Comparison of ENCODE assay signal across 16 cellular contexts in the genomic region with DNA sequence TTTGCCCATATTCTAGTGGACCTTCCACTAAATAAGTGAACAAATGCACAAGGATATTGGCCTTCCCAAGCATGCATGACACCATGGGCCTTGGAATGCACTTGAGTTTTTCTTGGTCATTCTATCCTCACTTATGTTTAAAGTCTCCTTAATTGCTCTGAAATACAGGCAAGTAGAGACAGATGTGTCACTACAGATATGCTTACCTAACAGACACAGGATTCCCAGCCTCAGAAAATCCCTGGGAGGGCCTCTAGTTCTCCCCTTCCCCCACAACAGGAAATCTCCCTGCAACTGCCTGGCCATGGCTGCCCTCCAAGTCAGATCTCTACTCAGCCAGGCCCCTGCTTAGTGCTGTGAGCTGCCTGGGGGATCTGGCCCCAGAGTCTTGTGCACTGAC.
DNase-seq lines count a peak whose midpoint lies in the region; ATAC-seq and TF ChIP-seq lines count a peak whose summit lies in the region.
"Had no signal": no experiment of that assay in that cellular context is flagged by ENCODE, and none has a peak within 500 bp of the region (broad histone marks: within the 10 kb centered on the region; RNA-seq: fewer than 3 reads in every experiment).

No MANE protein-coding gene starts in this region.

- H3K27me3 ChIP-seq in MG63, result no peaks in the 10 kb centered on the region
- H3K27me3 ChIP-seq: BE2C had no signal

- in situ Hi-C loops in astrocyte of the spinal cord (cut with HindIII; ENCODE audit: low sequenced_read_pairs), result no loop called here

- TF ChIP-seq CTCF in astrocyte of the spinal cord (IDR thresholded peaks at IDR 0.05; ENCODE audit: low read depth, low read length) (no peak), CD14-positive monocyte (IDR thresholded peaks at IDR 0.05) (no peak)

- peaks cover 0 to 9% (median 2%) of the 10 kb centered on the region in 7 donors for H3K9me3 Mint-ChIP-seq in CD14-positive monocyte
- H3K9me3 Mint-ChIP-seq in T-cell, result no peaks in the 10 kb centered on the region
- H3K9me3 Mint-ChIP-seq in activated T-helper 1 cell treated with anti-CD3 and anti-CD28 coated beads, Interleukin-12 subunit alpha, Interleukin-12 subunit beta, Interleukin-2, Interleukin-4 antibody, amounts not matched to agents 30 ng/mL and 10 ng/mL and 1 ng/mL, durations not matched to agents 14 hours and 24 hours and 36 hours, result no peaks in the 10 kb centered on the region
- H3K9me3 Mint-ChIP-seq: activated CD4-positive, alpha-beta T cell treated with anti-CD3 and anti-CD28 coated beads, Interleukin-2, amount 10 ng/mL, durations not matched to agents 7 days and 5 days; activated naive CD8-positive, alpha-beta T cell treated with anti-CD3 and anti-CD28 coated beads, Interleukin-2, amount 50 U/mL, for 24 hours; activated T-cell treated with anti-CD3 and anti-CD28 coated beads, Interleukin-2, amount 50 U/mL, for 24 hours had no signal

- H3K36me3 Mint-ChIP-seq in CD14-positive monocyte (no peaks in the 10 kb centered on the region), T-cell (no peaks in the 10 kb centered on the region)
- H3K36me3 Mint-ChIP-seq in activated T-helper 1 cell treated with anti-CD3 and anti-CD28 coated beads, Interleukin-12 subunit alpha, Interleukin-12 subunit beta, Interleukin-2, Interleukin-4 antibody, amounts not matched to agents 30 ng/mL and 10 ng/mL and 1 ng/mL, durations not matched to agents 14 hours and 24 hours and 36 hours (ENCODE audit: low read depth), result no peaks in the 10 kb centered on the region

- DNase-seq in AG20443 (ENCODE audit: low spot score) (peak; percentile 12), MG63 (peak; percentile 21), astrocyte of the spinal cord (ENCODE audit: low read depth, low spot score) (peak; percentile 57), left kidney (ENCODE audit: low read depth, low spot score) (peak; percentile 12), CD14-positive monocyte (ENCODE audit: low spot score) (no peak), NCI-H526 (lab: John Stamatoyannopoulos, UW) (no peak), T-cell (no peak)
- DNase-seq in activated T-helper 1 cell treated with anti-CD3 and anti-CD28 coated beads, Interleukin-12 subunit alpha, Interleukin-12 subunit beta, Interleukin-2, Interleukin-4 antibody, amounts not matched to agents 30 ng/mL and 10 ng/mL and 1 ng/mL, durations not matched to agents 14 hours and 24 hours and 36 hours (ENCODE audit: low spot score), result no peak
- DNase-seq: activated CD4-positive, alpha-beta T cell treated with anti-CD3 and anti-CD28 coated beads, Interleukin-2, amount 10 ng/mL, durations not matched to agents 7 days and 5 days; activated naive CD8-positive, alpha-beta T cell treated with anti-CD3 and anti-CD28 coated beads, Interleukin-2, amount 50 U/mL, for 24 hours; activated T-cell treated with anti-CD3 and anti-CD28 coated beads, Interleukin-2, amount 50 U/mL, for 24 hours; BE2C; cortex of kidney; NCI-H510A treated with DMSO at 0.1 percent for 48 hours had no signal

- H3K9me3 ChIP-seq in MG63, result no peaks in the 10 kb centered on the region
- H3K9me3 ChIP-seq: BE2C, thoracic aorta had no signal

- CTCF ChIA-PET in T-cell (lab: Charles Lee), result no interaction called here

- H3K4me3 Mint-ChIP-seq in CD14-positive monocyte (no peak overlapping the region), T-cell (no peak overlapping the region)
- no peak overlapping the region for H3K4me3 Mint-ChIP-seq in activated T-helper 1 cell treated with anti-CD3 and anti-CD28 coated beads, Interleukin-12 subunit alpha, Interleukin-12 subunit beta, Interleukin-2, Interleukin-4 antibody, amounts not matched to agents 30 ng/mL and 10 ng/mL and 1 ng/mL, durations not matched to agents 14 hours and 24 hours and 36 hours
- H3K4me3 Mint-ChIP-seq: activated CD4-positive, alpha-beta T cell treated with anti-CD3 and anti-CD28 coated beads, Interleukin-2, amount 10 ng/mL, durations not matched to agents 7 days and 5 days; activated naive CD8-positive, alpha-beta T cell treated with anti-CD3 and anti-CD28 coated beads, Interleukin-2, amount 50 U/mL, for 24 hours; activated T-cell treated with anti-CD3 and anti-CD28 coated beads, Interleukin-2, amount 50 U/mL, for 24 hours had no signal

- H3K4me1 Mint-ChIP-seq in CD14-positive monocyte (peaks cover 3% of the 10 kb centered on the region), T-cell (no peaks in the 10 kb centered on the region)
- H3K4me1 Mint-ChIP-seq in activated T-helper 1 cell treated with anti-CD3 and anti-CD28 coated beads, Interleukin-12 subunit alpha, Interleukin-12 subunit beta, Interleukin-2, Interleukin-4 antibody, amounts not matched to agents 30 ng/mL and 10 ng/mL and 1 ng/mL, durations not matched to agents 14 hours and 24 hours and 36 hours (ENCODE audit: low read depth), result no peaks in the 10 kb centered on the region
- H3K4me1 Mint-ChIP-seq: activated CD4-positive, alpha-beta T cell treated with anti-CD3 and anti-CD28 coated beads, Interleukin-2, amount 10 ng/mL, durations not matched to agents 7 days and 5 days; activated naive CD8-positive, alpha-beta T cell treated with anti-CD3 and anti-CD28 coated beads, Interleukin-2, amount 50 U/mL, for 24 hours had no signal

- H3K27ac Mint-ChIP-seq in CD14-positive monocyte, result peak overlapping the region in 1 of 7 donors; percentile 35
- H3K27ac Mint-ChIP-seq in T-cell, result no peak overlapping the region
- no peak overlapping the region for H3K27ac Mint-ChIP-seq in activated T-helper 1 cell treated with anti-CD3 and anti-CD28 coated beads, Interleukin-12 subunit alpha, Interleukin-12 subunit beta, Interleukin-2, Interleukin-4 antibody, amounts not matched to agents 30 ng/mL and 10 ng/mL and 1 ng/mL, durations not matched to agents 14 hours and 24 hours and 36 hours
- H3K27ac Mint-ChIP-seq: activated CD4-positive, alpha-beta T cell treated with anti-CD3 and anti-CD28 coated beads, Interleukin-2, amount 10 ng/mL, durations not matched to agents 7 days and 5 days; activated naive CD8-positive, alpha-beta T cell treated with anti-CD3 and anti-CD28 coated beads, Interleukin-2, amount 50 U/mL, for 24 hours; activated T-cell treated with anti-CD3 and anti-CD28 coated beads, Interleukin-2, amount 50 U/mL, for 24 hours had no signal

- intact Hi-C loops in CD14-positive monocyte (cut with micrococcal nuclease), result loop anchor here in 1 of 2 donors (10.0 kb wide), 1 partner anchor 140 kb away; no protein-coding TSS in a partner anchor
- intact Hi-C loops in activated T-helper 1 cell treated with anti-CD3 and anti-CD28 coated beads, Interleukin-12 subunit alpha, Interleukin-12 subunit beta, Interleukin-2, Interleukin-4 antibody, amounts not matched to agents 30 ng/mL and 10 ng/mL and 1 ng/mL, durations not matched to agents 14 hours and 24 hours and 36 hours (cut with micrococcal nuclease), result no loop called here

- no peaks in the 10 kb centered on the region for H3K36me3 ChIP-seq in MG63
- H3K36me3 ChIP-seq: BE2C, thoracic aorta had no signal

- H3K27me3 Mint-ChIP-seq in CD14-positive monocyte (ENCODE audit: low read depth in 3 of 3) (peaks cover 9 to 14% (median 9%) of the 10 kb centered on the region in 3 donors), T-cell (peaks cover 8 to 10% of the 10 kb centered on the region in 2 donors)
- H3K27me3 Mint-ChIP-seq in activated T-helper 1 cell treated with anti-CD3 and anti-CD28 coated beads, Interleukin-12 subunit alpha, Interleukin-12 subunit beta, Interleukin-2, Interleukin-4 antibody, amounts not matched to agents 30 ng/mL and 10 ng/mL and 1 ng/mL, durations not matched to agents 14 hours and 24 hours and 36 hours (ENCODE audit: insufficient read depth), result peaks cover 7% of the 10 kb centered on the region
- H3K27me3 Mint-ChIP-seq: activated CD4-positive, alpha-beta T cell treated with anti-CD3 and anti-CD28 coated beads, Interleukin-2, amount 10 ng/mL, durations not matched to agents 7 days and 5 days had no signal

- H3K4me3 ChIP-seq in MG63 (no peak overlapping the region), astrocyte of the spinal cord (ENCODE audit: low read depth, low read length) (no peak overlapping the region)
- H3K4me3 ChIP-seq: thoracic aorta had no signal

- ATAC-seq in T-cell (replicated peaks in 1 of 4), result no peak
- ATAC-seq: activated naive CD8-positive, alpha-beta T cell treated with anti-CD3 and anti-CD28 coated beads, Interleukin-2, amount 50 U/mL, for 24 hours; esophagus mucosa had no signal

- POLR2A ChIA-PET in T-cell (lab: Charles Lee), result interaction anchor here in 1 of 2 donors (0.6 kb wide), 1 partner anchor 9 kb away, joined by 3 read pairs; no protein-coding TSS in a partner anchor

Comparison
In these comparisons a context has a peak if more than half of its experiments do, and no peak if none do; other contexts are left out.
1. DNase-seq: peak in AG20443 (single experiment), MG63 (single experiment), astrocyte of the spinal cord (single experiment) and left kidney (single experiment); none in CD14-positive monocyte (single experiment), NCI-H526 (0 of 2), T-cell (0 of 34) and activated T-helper 1 cell treated with anti-CD3 and anti-CD28 coated beads, Interleukin-12 subunit alpha, Interleukin-12 subunit beta, Interleukin-2, Interleukin-4 antibody, amounts not matched to agents 30 ng/mL and 10 ng/mL and 1 ng/mL, durations not matched to agents 14 hours and 24 hours and 36 hours (single experiment).